In genomic region chr3:24520101-24520495, GRCh38 we compare ENCODE assay signal across 1 cellular context.
TF ChIP-seq lines count a peak whose summit lies in the region.

No MANE protein-coding gene starts in this region.

TF ChIP-seq in K562, 482 proteins besides CTCF, POLR2A, EP300 and RAD21 (continued from another document):
- TF ChIP-seq ZBTB11 (CRISPR knock-in tag; IDR thresholded peaks at IDR 0.05) (0 out of 6 replicates have a peak, but pooled peaks of 1 of the 3 experiments have one; percentile 28), TEAD4 (IDR thresholded peaks at IDR 0.05; ENCODE audit: low read length) (peak; percentile 89), TEAD4 (CRISPR knock-in tag; IDR thresholded peaks at IDR 0.05; ENCODE audit: borderline replicate concordance) (no peak), ELF4 (CRISPR knock-in tag; IDR thresholded peaks at IDR 0.05) (peak; percentile 61; the same call in 1 of the 2 replicates), MYNN (IDR thresholded peaks at IDR 0.05) (peak; percentile 74), MYNN (CRISPR knock-in tag; IDR thresholded peaks at IDR 0.05) (no peak), CTBP1 (IDR thresholded peaks at IDR 0.05; ENCODE audit: borderline replicate concordance) (peak; percentile 12; the same call in 1 of the 2 replicates), CC2D1A (IDR thresholded peaks at IDR 0.05) (peak; percentile 35; the same call in 1 of the 2 replicates), ARID1B (IDR thresholded peaks at IDR 0.05) (peak; percentile 88), PRDM10 (IDR thresholded peaks at IDR 0.05; ENCODE audit: partially characterized antibody) (peak; percentile 84), ARNT (IDR thresholded peaks at IDR 0.05) (peak in 1 of 2 experiments; percentile 37; a peak in 1 of 4 replicates), SMARCE1 (IDR thresholded peaks at IDR 0.05) (0 out of 2 replicates have a peak, but pooled peaks have one; percentile 45)
